20 cellular contexts compared by ENCODE assay signal in genomic region chr9:116868212-116868611, GRCh38.
DNase-seq lines count a peak whose midpoint lies in the region; ATAC-seq and TF ChIP-seq lines count a peak whose summit lies in the region.
"Had no signal": no experiment of that assay in that cellular context is flagged by ENCODE, and none has a peak within 500 bp of the region (broad histone marks: within the 10 kb centered on the region; RNA-seq: fewer than 3 reads in every experiment).

No MANE protein-coding gene starts in this region.

- H3K27me3 Mint-ChIP-seq in endothelial cell (ENCODE audit: unreplicated experiment), result peaks cover 1% of the 10 kb centered on the region
- H3K27me3 Mint-ChIP-seq in progenitor cell of endocrine pancreas, result no peaks in the 10 kb centered on the region

- ATAC-seq in GM19035 (IDR thresholded peaks at IDR 0.05; ENCODE audit: unreplicated experiment), result peak; percentile 66
- ATAC-seq in HG02763 (IDR thresholded peaks at IDR 0.05; ENCODE audit: unreplicated experiment), result peak; percentile 50
- no peak for ATAC-seq in GM19023 (IDR thresholded peaks at IDR 0.05; ENCODE audit: unreplicated experiment)
- ATAC-seq in HG02970 (IDR thresholded peaks at IDR 0.05; ENCODE audit: low FRiP score, unreplicated experiment), result no peak
- ATAC-seq: activated CD8-positive, alpha-beta T cell treated with anti-CD3 and anti-CD28 coated beads, Interleukin-2, amount 10 ng/mL, durations not matched to agents 7 days and 5 days; heart left ventricle had no signal

- no peaks in the 10 kb centered on the region for H3K9me3 Mint-ChIP-seq in endothelial cell (ENCODE audit: unreplicated experiment)
- no peaks in the 10 kb centered on the region for H3K9me3 Mint-ChIP-seq in progenitor cell of endocrine pancreas (ENCODE audit: low read depth)

- H3K36me3 Mint-ChIP-seq in endothelial cell (ENCODE audit: low read depth, unreplicated experiment) (peaks cover 3% of the 10 kb centered on the region), progenitor cell of endocrine pancreas (ENCODE audit: insufficient read depth) (no peaks in the 10 kb centered on the region)

- H3K4me3 Mint-ChIP-seq in endothelial cell (ENCODE audit: unreplicated experiment), result no peak overlapping the region
- no peak overlapping the region for H3K4me3 Mint-ChIP-seq in progenitor cell of endocrine pancreas (ENCODE audit: low read depth)
- H3K4me3 Mint-ChIP-seq: activated CD8-positive, alpha-beta T cell treated with anti-CD3 and anti-CD28 coated beads, Interleukin-2, amount 10 ng/mL, durations not matched to agents 7 days and 5 days had no signal

- peaks cover 29% of the 10 kb centered on the region for H3K4me1 Mint-ChIP-seq in endothelial cell (ENCODE audit: unreplicated experiment)
- H3K4me1 Mint-ChIP-seq in progenitor cell of endocrine pancreas (ENCODE audit: low read depth), result peaks cover 18% of the 10 kb centered on the region

- peak overlapping the region; percentile 96 for H3K27ac Mint-ChIP-seq in endothelial cell (ENCODE audit: unreplicated experiment)
- H3K27ac Mint-ChIP-seq in progenitor cell of endocrine pancreas, result peak overlapping the region; percentile 94
- H3K27ac Mint-ChIP-seq: activated CD8-positive, alpha-beta T cell treated with anti-CD3 and anti-CD28 coated beads, Interleukin-2, amount 10 ng/mL, durations not matched to agents 7 days and 5 days had no signal

- TF ChIP-seq CTCF in endothelial cell (IDR thresholded peaks at IDR 0.05; ENCODE audit: unreplicated experiment) (no peak), progenitor cell of endocrine pancreas (IDR thresholded peaks at IDR 0.05; ENCODE audit: unreplicated experiment) (no peak)

- DNase-seq in endothelial cell (ENCODE audit: low spot score) (no peak), progenitor cell of endocrine pancreas (ENCODE audit: low spot score, unreplicated experiment) (no peak), activated gamma-delta T cell (lab: John Stamatoyannopoulos, UW) (no peak)
- DNase-seq in activated naive CD4-positive, alpha-beta T cell treated with Interleukin-2 at 50 U/mL for 16 hours, result no peak
- DNase-seq: activated CD8-positive, alpha-beta T cell treated with anti-CD3 and anti-CD28 coated beads, Interleukin-2, amount 10 ng/mL, durations not matched to agents 7 days and 5 days; aorta; BE2C; DMS79; GOT3; heart left ventricle; NCI-H187; NCI-H748 treated with DMSO at 0.1 percent for 48 hours; pancreas; spleen; stimulated activated naive CD4-positive, alpha-beta T cell treated with Interleukin-2 at 50 U/mL for 16 hours; WERI-Rb-1 had no signal

Comparison
In these comparisons a context has a peak if more than half of its experiments do, and no peak if none do; other contexts are left out.
1. ATAC-seq: peak in GM19035 (single experiment) and HG02763 (single experiment); none in GM19023 (single experiment) and HG02970 (single experiment).